Comparison of ENCODE assay signal across 9 cellular contexts in the genomic region with DNA sequence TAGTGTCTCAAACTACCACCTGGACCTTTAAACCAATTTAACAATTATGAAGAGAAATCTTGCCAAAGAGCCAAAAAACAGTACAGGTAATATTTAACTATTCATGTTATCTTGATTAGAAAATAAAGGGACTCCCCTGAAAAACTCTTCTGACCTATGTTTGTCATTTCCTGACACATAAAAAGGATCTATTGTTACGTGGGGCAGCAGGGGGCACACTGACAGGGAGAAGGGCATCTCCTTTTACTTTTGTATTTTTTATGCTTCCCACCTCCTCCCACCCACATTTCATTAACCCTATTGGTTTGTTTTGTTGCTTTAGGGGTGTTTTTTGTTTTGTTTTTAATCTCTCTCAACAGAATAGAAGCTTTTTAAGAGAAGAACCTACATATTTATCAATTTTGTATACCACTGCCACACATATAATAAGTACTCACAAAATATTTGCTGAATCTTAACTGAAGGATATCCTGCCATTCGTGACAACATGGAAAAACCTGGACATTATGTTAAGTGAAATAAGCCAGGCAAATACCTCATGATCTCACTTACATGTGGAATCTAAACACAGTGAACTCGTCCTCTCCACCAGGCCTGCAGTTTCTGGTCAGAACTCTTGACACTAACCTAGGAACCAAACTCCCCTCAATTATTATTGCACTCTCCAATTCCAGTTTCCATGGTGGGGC. TPM values are rescaled to one million over a fixed set of nuclear protein-coding genes. Genes with fewer than 3 reads are reported as not detected.
DNase-seq lines count a peak whose midpoint lies in the region; ATAC-seq and TF ChIP-seq lines count a peak whose summit lies in the region.
"Had no signal": no experiment of that assay in that cellular context is flagged by ENCODE, and none has a peak within 500 bp of the region (broad histone marks: within the 10 kb centered on the region; RNA-seq: fewer than 3 reads in every experiment).

No MANE protein-coding gene starts in this region.

- H4K8ac ChIP-seq in mesenchymal stem cell (ENCODE audit: low read length): no peak overlapping the region

- H3K4me3 ChIP-seq in DOHH2 (ENCODE audit: low read length) (no peak overlapping the region), HUES48 (ENCODE audit: low read depth, low read length) (no peak overlapping the region), mesenchymal stem cell (ENCODE audit: insufficient read depth in 1 of 2, low read depth in 1 of 2, low read length in 2 of 2) (no peak overlapping the region), vagina (no peak overlapping the region)

- intact Hi-C loops in sciatic nerve (cut with DNase I) (no loop called here), posterior cingulate gyrus (cut with DNase I) (no loop called here), vagina (cut with DNase I) (no loop called here)

- H2BK5ac ChIP-seq in mesenchymal stem cell (ENCODE audit: low read depth, low read length, poor library complexity, severe bottlenecking): no peak overlapping the region

- no peak overlapping the region for H2AK5ac ChIP-seq in mesenchymal stem cell (ENCODE audit: low read length, severe bottlenecking)

- no peak for TF ChIP-seq POLR2A in vagina (IDR thresholded peaks at IDR 0.05)

- H3K36me3 ChIP-seq in DOHH2 (ENCODE audit: control insufficient read depth, low read length) (peaks cover 6% of the 10 kb centered on the region), HUES48 (ENCODE audit: control insufficient read depth, insufficient read depth, low read length) (no peaks in the 10 kb centered on the region), mesenchymal stem cell (ENCODE audit: control insufficient read depth in 1 of 2, insufficient read depth in 2 of 2, low read depth in 1 of 2, low read length in 2 of 2) (peaks cover 0 to 10% of the 10 kb centered on the region in 2 experiments), vagina (no peaks in the 10 kb centered on the region)

- no peak overlapping the region for H3K14ac ChIP-seq in mesenchymal stem cell (ENCODE audit: low read length in 2 of 2)

- peaks cover 12% of the 10 kb centered on the region for H3K79me1 ChIP-seq in mesenchymal stem cell (replicated peaks; ENCODE audit: low read length, poor library complexity, severe bottlenecking)

- H3K9ac ChIP-seq in HUES48 (ENCODE audit: low read depth, low read length) (no peak overlapping the region), mesenchymal stem cell (ENCODE audit: low read length) (no peak overlapping the region)

- H2BK120ac ChIP-seq in mesenchymal stem cell (ENCODE audit: low read depth, low read length): no peak overlapping the region

- H3K79me2 ChIP-seq in DOHH2 (ENCODE audit: control insufficient read depth, low read length): peaks cover 100% of the 10 kb centered on the region

- H3K27me3 ChIP-seq in DOHH2 (ENCODE audit: control insufficient read depth, low read length) (no peaks in the 10 kb centered on the region), HUES48 (ENCODE audit: control insufficient read depth, insufficient read depth, low read length) (no peaks in the 10 kb centered on the region), mesenchymal stem cell (ENCODE audit: control insufficient read depth in 1 of 2, insufficient read depth in 1 of 2, low read length in 2 of 2) (no peaks in the 10 kb centered on the region), vagina (no peaks in the 10 kb centered on the region)

- no peak overlapping the region for H4K91ac ChIP-seq in mesenchymal stem cell (ENCODE audit: low read length)

- no peaks in the 10 kb centered on the region for H3K9me2 ChIP-seq in DOHH2 (replicated peaks; ENCODE audit: control insufficient read depth, low read length)

- H2AFZ ChIP-seq in mesenchymal stem cell (ENCODE audit: low read depth, low read length): no peak overlapping the region

- H3K9me3 ChIP-seq in DOHH2 (ENCODE audit: control insufficient read depth, insufficient read depth, low read length): no peaks in the 10 kb centered on the region
- H3K9me3 ChIP-seq in HUES48 (ENCODE audit: control insufficient read depth, insufficient read depth, low read length): no peaks in the 10 kb centered on the region
- no peaks in the 10 kb centered on the region for H3K9me3 ChIP-seq in mesenchymal stem cell (ENCODE audit: control insufficient read depth, low read length)
- H3K9me3 ChIP-seq in vagina: no peaks in the 10 kb centered on the region

- H2BK15ac ChIP-seq in mesenchymal stem cell (ENCODE audit: low read depth, poor library complexity, severe bottlenecking): no peak overlapping the region

- no peak overlapping the region for H3K4ac ChIP-seq in mesenchymal stem cell (ENCODE audit: low read depth in 1 of 2, low read length in 2 of 2)

- H2BK12ac ChIP-seq in mesenchymal stem cell (ENCODE audit: low read length in 2 of 2): no peak overlapping the region

- WGBS in mesenchymal stem cell: 74% methylated on average over 3 of the region's 3 CpGs

- H3F3A ChIP-seq in DOHH2 (ENCODE audit: control insufficient read depth, insufficient read depth): peaks cover 4% of the 10 kb centered on the region; the same call in 1 of the 2 replicates

- no peak overlapping the region for H3K18ac ChIP-seq in mesenchymal stem cell (ENCODE audit: low read depth in 1 of 2, low read length in 2 of 2)

- no peak overlapping the region; the same call in 1 of the 2 replicates for H3K4me2 ChIP-seq in DOHH2 (ENCODE audit: low read length)
- no peak overlapping the region for H3K4me2 ChIP-seq in mesenchymal stem cell (ENCODE audit: low read length, poor library complexity, severe bottlenecking)

- peak; percentile 52 for TF ChIP-seq CTCF in DOHH2 (IDR thresholded peaks at IDR 0.05; ENCODE audit: low read depth, low read length, poor library complexity, severe bottlenecking)
- TF ChIP-seq CTCF in vagina (IDR thresholded peaks at IDR 0.05): no peak

- H4K20me1 ChIP-seq in DOHH2 (ENCODE audit: control insufficient read depth, insufficient read depth, low read depth, low read length): peaks cover 29% of the 10 kb centered on the region; the same call in 1 of the 2 replicates

- ATAC-seq in sciatic nerve: no peak

- no peak overlapping the region for H3K23ac ChIP-seq in mesenchymal stem cell (ENCODE audit: low read length in 2 of 2)

- H3K27ac ChIP-seq in DOHH2 (ENCODE audit: low read depth, low read length): no peak overlapping the region
- peak overlapping the region; percentile 77 for H3K27ac ChIP-seq in HUES48 (ENCODE audit: low read depth, low read length)
- H3K27ac ChIP-seq in angular gyrus (ENCODE audit: low read depth, low read length): peak overlapping the region; percentile 19
- no peak overlapping the region for H3K27ac ChIP-seq in mesenchymal stem cell (ENCODE audit: low read length, poor library complexity, severe bottlenecking)
- H3K27ac ChIP-seq in vagina: no peak overlapping the region

- H3K4me1 ChIP-seq in DOHH2 (ENCODE audit: control insufficient read depth, low read length) (peaks cover 32% of the 10 kb centered on the region), HUES48 (ENCODE audit: control insufficient read depth, insufficient read depth, low read length) (peaks cover 24% of the 10 kb centered on the region), mesenchymal stem cell (ENCODE audit: control insufficient read depth, insufficient read depth, low read depth, low read length) (no peaks in the 10 kb centered on the region), vagina (peaks cover 60% of the 10 kb centered on the region)

- DNase-seq in mesenchymal stem cell (peak; percentile 33), sciatic nerve (ENCODE audit: low spot score) (no peak), posterior cingulate gyrus (no peak), vagina (ENCODE audit: extremely low spot score in 2 of 2) (no peak), NCI-H1694 (lab: John Stamatoyannopoulos, UW) (no peak)
- DNase-seq: activated gamma-delta T cell had no signal

RNA-seq across cellular contexts. Expression of a gene that starts 17.7 kb away (rescaled TPM):
- 11.0 TPM for polyA plus RNA-seq in mesenchymal stem cell (2013, experiment 1 of 2)
- 11.2 TPM for polyA plus RNA-seq in mesenchymal stem cell (2013, experiment 2 of 2)
- 78.8 TPM for total RNA-seq in sciatic nerve
- 44.7 TPM for total RNA-seq in vagina

Comparison
In these comparisons a context has a peak if more than half of its experiments do, and no peak if none do; other contexts are left out.
1. H3K27ac ChIP-seq: peak in HUES48 (single experiment) and angular gyrus (single experiment); none in DOHH2 (single experiment), mesenchymal stem cell (single experiment) and vagina (single experiment).